27 cellular contexts compared by ENCODE assay signal in the genomic region with DNA sequence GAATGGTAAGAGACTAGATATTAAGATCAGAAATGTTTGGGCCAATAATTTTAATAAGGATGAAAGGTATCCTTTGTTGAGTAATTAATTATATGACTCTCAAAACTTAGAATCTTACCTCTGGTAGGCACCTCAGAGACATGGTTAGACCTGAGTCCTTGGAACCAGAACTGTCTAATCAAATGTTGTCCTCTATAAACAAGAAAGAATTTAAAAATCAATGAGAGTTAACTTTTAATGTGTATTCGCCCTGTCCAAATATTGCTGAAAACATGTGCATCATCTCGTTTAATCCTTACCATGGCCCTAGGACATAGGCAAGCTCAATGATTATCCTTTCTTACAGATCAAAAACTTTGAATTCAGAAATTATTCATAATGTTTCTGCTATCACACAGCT.
"Had no signal": no experiment of that assay in that cellular context is flagged by ENCODE, and none has a peak within 500 bp of the region (broad histone marks: within the 10 kb centered on the region; RNA-seq: fewer than 3 reads in every experiment).

No MANE protein-coding gene starts in this region.

- H3K27ac Mint-ChIP-seq: dendritic cell treated with granulocyte-macrophage colony-stimulating factor and Interleukin-4, amounts not matched to agents 40 ng/mL and 50 ng/mL, for 4 days; effector memory CD8-positive, alpha-beta T cell; endodermal cell had no signal

- H3K9me3 ChIP-seq: colonic mucosa, esophagus squamous epithelium, gastrocnemius medialis, gastroesophageal sphincter, heart left ventricle had no signal

- H3K27me3 Mint-ChIP-seq: dendritic cell treated with granulocyte-macrophage colony-stimulating factor and Interleukin-4, amounts not matched to agents 40 ng/mL and 50 ng/mL, for 4 days had no signal

- ATAC-seq: effector memory CD8-positive, alpha-beta T cell; esophagus mucosa; foreskin keratinocyte; gastrocnemius medialis; gastroesophageal sphincter; heart left ventricle; heart right ventricle had no signal

- H3K27me3 ChIP-seq: colonic mucosa, esophagus muscularis mucosa, esophagus squamous epithelium, foreskin keratinocyte, gastrocnemius medialis, gastroesophageal sphincter had no signal

- H3K4me3 Mint-ChIP-seq: dendritic cell treated with granulocyte-macrophage colony-stimulating factor and Interleukin-4, amounts not matched to agents 40 ng/mL and 50 ng/mL, for 4 days; effector memory CD8-positive, alpha-beta T cell; endodermal cell had no signal

- DNase-seq: colonic mucosa; cortex of kidney; dermis blood vessel endothelial cell; dorsolateral prefrontal cortex; effector CD4-positive, alpha-beta T cell; effector CD8-positive, alpha-beta T cell; effector memory CD4-positive, alpha-beta T cell; effector memory CD8-positive, alpha-beta T cell; endodermal cell; erythroblast; esophagus squamous epithelium; foreskin fibroblast; foreskin keratinocyte; foreskin melanocyte; gastrocnemius medialis; glutamatergic neuron; head of caudate nucleus; heart left ventricle; heart right ventricle had no signal

- H3K9me3 Mint-ChIP-seq: dendritic cell treated with granulocyte-macrophage colony-stimulating factor and Interleukin-4, amounts not matched to agents 40 ng/mL and 50 ng/mL, for 4 days had no signal

- H3K27ac ChIP-seq: colonic mucosa, coronary artery, dorsolateral prefrontal cortex, epithelial cell of prostate, esophagus muscularis mucosa, esophagus squamous epithelium, foreskin keratinocyte, gastrocnemius medialis, gastroesophageal sphincter, heart left ventricle, heart right ventricle had no signal

- H3K4me3 ChIP-seq: colonic mucosa, coronary artery, dorsolateral prefrontal cortex, esophagus muscularis mucosa, esophagus squamous epithelium, gastrocnemius medialis, gastroesophageal sphincter, heart left ventricle, heart right ventricle had no signal

- H3K4me1 Mint-ChIP-seq: endodermal cell had no signal

- FAIRE-seq: endothelial cell of umbilical vein, frontal cortex had no signal

- H3K36me3 ChIP-seq: colonic mucosa, esophagus muscularis mucosa, esophagus squamous epithelium, gastrocnemius medialis, gastroesophageal sphincter, heart left ventricle, heart right ventricle had no signal

- H3K4me1 ChIP-seq: colonic mucosa, esophagus muscularis mucosa, esophagus squamous epithelium, foreskin keratinocyte, gastrocnemius medialis, gastroesophageal sphincter, heart left ventricle, heart right ventricle had no signal
